In genomic region chr10:74912674-74913073, GRCh38 we compare ENCODE assay signal across 28 cellular contexts.
DNase-seq lines count a peak whose midpoint lies in the region; ATAC-seq, FAIRE-seq and TF ChIP-seq lines count a peak whose summit lies in the region.
"Had no signal": no experiment of that assay in that cellular context is flagged by ENCODE, and none has a peak within 500 bp of the region (broad histone marks: within the 10 kb centered on the region; RNA-seq: fewer than 3 reads in every experiment).

No MANE protein-coding gene starts in this region.

- H3K36me3 Mint-ChIP-seq in activated CD4-positive, alpha-beta T cell treated with anti-CD3 and anti-CD28 coated beads, Interleukin-2, amount 10 ng/mL, durations not matched to agents 24 days and 14 days (ENCODE audit: low read depth) = peaks cover 4% of the 10 kb centered on the region
- no peaks in the 10 kb centered on the region for H3K36me3 Mint-ChIP-seq in T-helper 17 cell (ENCODE audit: low read depth)
- H3K36me3 Mint-ChIP-seq in natural killer cell = no peaks in the 10 kb centered on the region
- H3K36me3 Mint-ChIP-seq in nephron progenitor cell (ENCODE audit: low read depth) = peaks cover 8% of the 10 kb centered on the region

- ATAC-seq in T-helper 17 cell (no peak), natural killer cell (no peak), HG02678 (IDR thresholded peaks at IDR 0.05; ENCODE audit: unreplicated experiment) (no peak)
- ATAC-seq: gastroesophageal sphincter, right cardiac atrium had no signal

- peak overlapping the region; percentile 12 for H3K27ac Mint-ChIP-seq in activated CD4-positive, alpha-beta T cell treated with anti-CD3 and anti-CD28 coated beads, Interleukin-2, amount 10 ng/mL, durations not matched to agents 24 days and 14 days
- H3K27ac Mint-ChIP-seq in T-helper 17 cell (peak overlapping the region; percentile 72), natural killer cell (peak overlapping the region; percentile 7 to 29), nephron progenitor cell (no peak overlapping the region)
- H3K27ac Mint-ChIP-seq: activated naive CD8-positive, alpha-beta T cell treated with anti-CD3 and anti-CD28 coated beads for 36 hours had no signal

- H3K4me1 Mint-ChIP-seq in activated CD4-positive, alpha-beta T cell treated with anti-CD3 and anti-CD28 coated beads, Interleukin-2, amount 10 ng/mL, durations not matched to agents 24 days and 14 days = peaks cover 20% of the 10 kb centered on the region
- H3K4me1 Mint-ChIP-seq in T-helper 17 cell (peaks cover 36% of the 10 kb centered on the region), natural killer cell (peaks cover 47 to 51% of the 10 kb centered on the region in 2 donors), nephron progenitor cell (no peaks in the 10 kb centered on the region)

- peak; percentile 9 for FAIRE-seq in GM18507 (lab: Jason Lieb, UNC)
- FAIRE-seq: A204.1, K562 had no signal

- H3K9me3 Mint-ChIP-seq in activated CD4-positive, alpha-beta T cell treated with anti-CD3 and anti-CD28 coated beads, Interleukin-2, amount 10 ng/mL, durations not matched to agents 24 days and 14 days = peaks cover 13% of the 10 kb centered on the region
- H3K9me3 Mint-ChIP-seq in natural killer cell (no peaks in the 10 kb centered on the region), nephron progenitor cell (peaks cover 3% of the 10 kb centered on the region)

- no peak for TF ChIP-seq CTCF in natural killer cell (IDR thresholded peaks at IDR 0.05)
- no peak for TF ChIP-seq CTCF in nephron progenitor cell (IDR thresholded peaks at IDR 0.05)

- no peaks in the 10 kb centered on the region for H3K27me3 Mint-ChIP-seq in activated CD4-positive, alpha-beta T cell treated with anti-CD3 and anti-CD28 coated beads, Interleukin-2, amount 10 ng/mL, durations not matched to agents 24 days and 14 days
- H3K27me3 Mint-ChIP-seq in T-helper 17 cell (no peaks in the 10 kb centered on the region), natural killer cell (ENCODE audit: low read depth in 2 of 2) (no peaks in the 10 kb centered on the region), nephron progenitor cell (ENCODE audit: low read depth, poor library complexity) (peaks cover 4% of the 10 kb centered on the region)
- H3K27me3 Mint-ChIP-seq: activated naive CD8-positive, alpha-beta T cell treated with anti-CD3 and anti-CD28 coated beads for 36 hours had no signal

- DNase-seq in activated CD4-positive, alpha-beta T cell treated with anti-CD3 and anti-CD28 coated beads, Interleukin-2, amount 10 ng/mL, durations not matched to agents 24 days and 14 days = no peak
- no peak for DNase-seq in activated CD4-positive, alpha-beta T cell treated with anti-CD3 and anti-CD28 coated beads, Interleukin-2, amount 50 U/mL, for 1 hour
- no peak for DNase-seq in GM18507 (ENCODE audit: extremely low spot score, insufficient read length, low read depth)
- DNase-seq in T-helper 17 cell = no peak
- DNase-seq in natural killer cell = no peak
- no peak for DNase-seq in nephron progenitor cell
- DNase-seq in cerebellum (ENCODE audit: low spot score) = no peak
- DNase-seq: activated CD4-positive, CD25-positive, alpha-beta regulatory T cell treated with anti-CD3 and anti-CD28 coated beads, Interleukin-2, amount 50 U/mL, for 72 hours; activated CD8-positive, alpha-beta memory T cell treated with anti-CD3 and anti-CD28 coated beads for 24 hours; activated effector memory CD4-positive, alpha-beta T cell treated with anti-CD3 and anti-CD28 coated beads, Interleukin-2, amount 50 U/mL, for 16 hours; activated naive CD8-positive, alpha-beta T cell treated with anti-CD3 and anti-CD28 coated beads for 36 hours; activated T-cell treated with anti-CD3 and anti-CD28 coated beads for 4 hours; AML-193; colonic mucosa; DMS53; effector CD8-positive, alpha-beta T cell; NCI-H1092 treated with DMSO at 0.1 percent for 48 hours; NCI-H1930; NCI-H2171 treated with DMSO at 0.1 percent for 48 hours; NCI-H524; right cardiac atrium; stimulated activated CD8-positive, alpha-beta memory T cell treated with anti-CD3 and anti-CD28 coated beads, Interleukin-4, amount 100 ng/mL, for 48 hours; stomach had no signal

- no peaks in the 10 kb centered on the region for H3K9me3 ChIP-seq in T-helper 17 cell (ENCODE audit: control insufficient read depth, low read length, poor library complexity, severe bottlenecking)
- H3K9me3 ChIP-seq: ascending aorta, colonic mucosa, gastroesophageal sphincter, stomach had no signal

- H3K4me3 Mint-ChIP-seq in activated CD4-positive, alpha-beta T cell treated with anti-CD3 and anti-CD28 coated beads, Interleukin-2, amount 10 ng/mL, durations not matched to agents 24 days and 14 days = no peak overlapping the region
- H3K4me3 Mint-ChIP-seq in T-helper 17 cell = peak overlapping the region; percentile 65
- H3K4me3 Mint-ChIP-seq in natural killer cell = no peak overlapping the region
- no peak overlapping the region for H3K4me3 Mint-ChIP-seq in nephron progenitor cell
- H3K4me3 Mint-ChIP-seq: activated naive CD8-positive, alpha-beta T cell treated with anti-CD3 and anti-CD28 coated beads for 36 hours had no signal

- intact Hi-C loops in activated CD4-positive, alpha-beta T cell treated with anti-CD3 and anti-CD28 coated beads, Interleukin-2, amount 10 ng/mL, durations not matched to agents 24 days and 14 days (cut with micrococcal nuclease) = no loop called here
- intact Hi-C loops in natural killer cell (cut with micrococcal nuclease) = no loop called here
